Comparison of ENCODE assay signal across 1 cellular context in the genomic region with DNA sequence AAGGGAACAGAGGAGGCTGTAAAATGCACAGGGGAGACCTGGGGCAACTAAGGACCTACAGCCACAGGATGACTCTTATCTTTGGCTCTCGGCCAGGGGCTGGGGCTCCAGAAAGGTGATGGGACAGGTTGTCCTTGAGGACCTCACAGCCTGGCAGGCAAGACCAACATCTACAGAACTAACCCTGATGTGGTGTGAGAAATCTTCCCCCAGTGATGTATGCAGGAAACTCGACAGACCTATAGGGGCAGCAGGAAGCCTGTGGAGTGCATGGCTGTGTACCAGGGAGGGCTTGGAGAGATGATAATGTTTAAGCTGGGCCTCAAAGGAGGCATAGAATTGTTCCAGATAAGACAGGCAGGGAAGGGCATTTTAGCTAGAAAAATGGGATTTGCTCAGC.
TF ChIP-seq lines count a peak whose summit lies in the region.

No MANE protein-coding gene starts in this region.

TF ChIP-seq in GM23338, 12 proteins besides CTCF, POLR2A, EP300 and RAD21 (continued from another document):
- TF ChIP-seq, protein P1, sequence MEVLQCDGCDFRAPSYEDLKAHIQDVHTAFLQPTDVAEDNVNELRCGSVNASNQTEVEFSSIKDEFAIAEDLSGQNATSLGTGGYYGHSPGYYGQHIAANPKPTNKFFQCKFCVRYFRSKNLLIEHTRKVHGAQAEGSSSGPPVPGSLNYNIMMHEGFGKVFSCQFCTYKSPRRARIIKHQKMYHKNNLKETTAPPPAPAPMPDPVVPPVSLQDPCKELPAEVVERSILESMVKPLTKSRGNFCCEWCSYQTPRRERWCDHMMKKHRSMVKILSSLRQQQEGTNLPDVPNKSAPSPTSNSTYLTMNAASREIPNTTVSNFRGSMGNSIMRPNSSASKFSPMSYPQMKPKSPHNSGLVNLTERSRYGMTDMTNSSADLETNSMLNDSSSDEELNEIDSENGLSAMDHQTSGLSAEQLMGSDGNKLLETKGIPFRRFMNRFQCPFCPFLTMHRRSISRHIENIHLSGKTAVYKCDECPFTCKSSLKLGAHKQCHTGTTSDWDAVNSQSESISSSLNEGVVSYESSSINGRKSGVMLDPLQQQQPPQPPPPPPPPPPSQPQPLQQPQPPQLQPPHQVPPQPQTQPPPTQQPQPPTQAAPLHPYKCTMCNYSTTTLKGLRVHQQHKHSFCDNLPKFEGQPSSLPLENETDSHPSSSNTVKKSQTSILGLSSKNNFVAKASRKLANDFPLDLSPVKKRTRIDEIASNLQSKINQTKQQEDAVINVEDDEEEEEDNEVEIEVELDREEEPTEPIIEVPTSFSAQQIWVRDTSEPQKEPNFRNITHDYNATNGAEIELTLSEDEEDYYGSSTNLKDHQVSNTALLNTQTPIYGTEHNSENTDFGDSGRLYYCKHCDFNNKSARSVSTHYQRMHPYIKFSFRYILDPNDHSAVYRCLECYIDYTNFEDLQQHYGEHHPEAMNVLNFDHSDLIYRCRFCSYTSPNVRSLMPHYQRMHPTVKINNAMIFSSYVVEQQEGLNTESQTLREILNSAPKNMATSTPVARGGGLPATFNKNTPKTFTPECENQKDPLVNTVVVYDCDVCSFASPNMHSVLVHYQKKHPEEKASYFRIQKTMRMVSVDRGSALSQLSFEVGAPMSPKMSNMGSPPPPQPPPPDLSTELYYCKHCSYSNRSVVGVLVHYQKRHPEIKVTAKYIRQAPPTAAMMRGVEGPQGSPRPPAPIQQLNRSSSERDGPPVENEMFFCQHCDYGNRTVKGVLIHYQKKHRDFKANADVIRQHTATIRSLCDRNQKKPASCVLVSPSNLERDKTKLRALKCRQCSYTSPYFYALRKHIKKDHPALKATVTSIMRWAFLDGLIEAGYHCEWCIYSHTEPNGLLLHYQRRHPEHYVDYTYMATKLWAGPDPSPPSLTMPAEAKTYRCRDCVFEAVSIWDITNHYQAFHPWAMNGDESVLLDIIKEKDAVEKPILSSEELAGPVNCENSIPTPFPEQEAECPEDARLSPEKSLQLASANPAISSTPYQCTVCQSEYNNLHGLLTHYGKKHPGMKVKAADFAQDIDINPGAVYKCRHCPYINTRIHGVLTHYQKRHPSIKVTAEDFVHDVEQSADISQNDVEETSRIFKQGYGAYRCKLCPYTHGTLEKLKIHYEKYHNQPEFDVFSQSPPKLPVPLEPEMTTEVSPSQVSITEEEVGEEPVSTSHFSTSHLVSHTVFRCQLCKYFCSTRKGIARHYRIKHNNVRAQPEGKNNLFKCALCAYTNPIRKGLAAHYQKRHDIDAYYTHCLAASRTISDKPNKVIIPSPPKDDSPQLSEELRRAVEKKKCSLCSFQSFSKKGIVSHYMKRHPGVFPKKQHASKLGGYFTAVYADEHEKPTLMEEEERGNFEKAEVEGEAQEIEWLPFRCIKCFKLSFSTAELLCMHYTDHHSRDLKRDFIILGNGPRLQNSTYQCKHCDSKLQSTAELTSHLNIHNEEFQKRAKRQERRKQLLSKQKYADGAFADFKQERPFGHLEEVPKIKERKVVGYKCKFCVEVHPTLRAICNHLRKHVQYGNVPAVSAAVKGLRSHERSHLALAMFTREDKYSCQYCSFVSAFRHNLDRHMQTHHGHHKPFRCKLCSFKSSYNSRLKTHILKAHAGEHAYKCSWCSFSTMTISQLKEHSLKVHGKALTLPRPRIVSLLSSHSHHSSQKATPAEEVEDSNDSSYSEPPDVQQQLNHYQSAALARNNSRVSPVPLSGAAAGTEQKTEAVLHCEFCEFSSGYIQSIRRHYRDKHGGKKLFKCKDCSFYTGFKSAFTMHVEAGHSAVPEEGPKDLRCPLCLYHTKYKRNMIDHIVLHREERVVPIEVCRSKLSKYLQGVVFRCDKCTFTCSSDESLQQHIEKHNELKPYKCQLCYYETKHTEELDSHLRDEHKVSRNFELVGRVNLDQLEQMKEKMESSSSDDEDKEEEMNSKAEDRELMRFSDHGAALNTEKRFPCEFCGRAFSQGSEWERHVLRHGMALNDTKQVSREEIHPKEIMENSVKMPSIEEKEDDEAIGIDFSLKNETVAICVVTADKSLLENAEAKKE (CRISPR knock-in tag; IDR thresholded peaks at IDR 0.05), result no peak
- TF ChIP-seq STAT1 (IDR thresholded peaks at IDR 0.05; ENCODE audit: unreplicated experiment), result no peak
- TF ChIP-seq ZNF114 (CRISPR knock-in tag; IDR thresholded peaks at IDR 0.05), result no peak
- TF ChIP-seq JUNB (IDR thresholded peaks at IDR 0.05; ENCODE audit: unreplicated experiment), result no peak
- TF ChIP-seq, protein P2, sequence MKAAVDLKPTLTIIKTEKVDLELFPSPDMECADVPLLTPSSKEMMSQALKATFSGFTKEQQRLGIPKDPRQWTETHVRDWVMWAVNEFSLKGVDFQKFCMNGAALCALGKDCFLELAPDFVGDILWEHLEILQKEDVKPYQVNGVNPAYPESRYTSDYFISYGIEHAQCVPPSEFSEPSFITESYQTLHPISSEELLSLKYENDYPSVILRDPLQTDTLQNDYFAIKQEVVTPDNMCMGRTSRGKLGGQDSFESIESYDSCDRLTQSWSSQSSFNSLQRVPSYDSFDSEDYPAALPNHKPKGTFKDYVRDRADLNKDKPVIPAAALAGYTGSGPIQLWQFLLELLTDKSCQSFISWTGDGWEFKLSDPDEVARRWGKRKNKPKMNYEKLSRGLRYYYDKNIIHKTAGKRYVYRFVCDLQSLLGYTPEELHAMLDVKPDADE (IDR thresholded peaks at IDR 0.05), result no peak
